ENCODE assay signal across 1 cellular context in the genomic region with DNA sequence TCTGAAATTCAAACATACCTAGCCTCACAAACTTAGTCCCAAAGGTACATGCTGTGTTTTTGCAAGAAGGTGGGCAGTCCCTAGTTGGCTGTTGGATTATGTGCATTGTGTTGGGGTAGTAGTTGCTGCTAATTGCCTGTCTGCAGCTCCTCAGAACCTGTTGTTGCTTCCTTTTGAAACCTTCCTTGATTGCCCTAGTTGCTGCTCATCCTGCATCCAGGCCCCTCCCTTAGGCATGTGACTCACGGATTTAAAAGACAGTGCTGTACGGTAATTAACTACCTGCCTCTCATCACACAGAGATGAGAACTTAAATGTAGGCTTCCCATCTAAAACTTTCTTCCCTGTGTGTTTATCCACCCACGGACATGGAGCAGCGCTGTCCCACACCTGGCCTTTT.
TF ChIP-seq lines count a peak whose summit lies in the region.

No MANE protein-coding gene starts in this region.

TF ChIP-seq in K562, 482 proteins besides CTCF, POLR2A, EP300 and RAD21:
- TF ChIP-seq, protein P1, sequence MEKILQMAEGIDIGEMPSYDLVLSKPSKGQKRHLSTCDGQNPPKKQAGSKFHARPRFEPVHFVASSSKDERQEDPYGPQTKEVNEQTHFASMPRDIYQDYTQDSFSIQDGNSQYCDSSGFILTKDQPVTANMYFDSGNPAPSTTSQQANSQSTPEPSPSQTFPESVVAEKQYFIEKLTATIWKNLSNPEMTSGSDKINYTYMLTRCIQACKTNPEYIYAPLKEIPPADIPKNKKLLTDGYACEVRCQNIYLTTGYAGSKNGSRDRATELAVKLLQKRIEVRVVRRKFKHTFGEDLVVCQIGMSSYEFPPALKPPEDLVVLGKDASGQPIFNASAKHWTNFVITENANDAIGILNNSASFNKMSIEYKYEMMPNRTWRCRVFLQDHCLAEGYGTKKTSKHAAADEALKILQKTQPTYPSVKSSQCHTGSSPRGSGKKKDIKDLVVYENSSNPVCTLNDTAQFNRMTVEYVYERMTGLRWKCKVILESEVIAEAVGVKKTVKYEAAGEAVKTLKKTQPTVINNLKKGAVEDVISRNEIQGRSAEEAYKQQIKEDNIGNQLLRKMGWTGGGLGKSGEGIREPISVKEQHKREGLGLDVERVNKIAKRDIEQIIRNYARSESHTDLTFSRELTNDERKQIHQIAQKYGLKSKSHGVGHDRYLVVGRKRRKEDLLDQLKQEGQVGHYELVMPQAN (IDR thresholded peaks at IDR 0.05; ENCODE audit: borderline replicate concordance), result no peak
- TF ChIP-seq, protein P2, sequence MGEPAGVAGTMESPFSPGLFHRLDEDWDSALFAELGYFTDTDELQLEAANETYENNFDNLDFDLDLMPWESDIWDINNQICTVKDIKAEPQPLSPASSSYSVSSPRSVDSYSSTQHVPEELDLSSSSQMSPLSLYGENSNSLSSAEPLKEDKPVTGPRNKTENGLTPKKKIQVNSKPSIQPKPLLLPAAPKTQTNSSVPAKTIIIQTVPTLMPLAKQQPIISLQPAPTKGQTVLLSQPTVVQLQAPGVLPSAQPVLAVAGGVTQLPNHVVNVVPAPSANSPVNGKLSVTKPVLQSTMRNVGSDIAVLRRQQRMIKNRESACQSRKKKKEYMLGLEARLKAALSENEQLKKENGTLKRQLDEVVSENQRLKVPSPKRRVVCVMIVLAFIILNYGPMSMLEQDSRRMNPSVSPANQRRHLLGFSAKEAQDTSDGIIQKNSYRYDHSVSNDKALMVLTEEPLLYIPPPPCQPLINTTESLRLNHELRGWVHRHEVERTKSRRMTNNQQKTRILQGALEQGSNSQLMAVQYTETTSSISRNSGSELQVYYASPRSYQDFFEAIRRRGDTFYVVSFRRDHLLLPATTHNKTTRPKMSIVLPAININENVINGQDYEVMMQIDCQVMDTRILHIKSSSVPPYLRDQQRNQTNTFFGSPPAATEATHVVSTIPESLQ (CRISPR knock-in tag; IDR thresholded peaks at IDR 0.05), result no peak
- no peak for TF ChIP-seq POLR2AphosphoS2 (IDR thresholded peaks at IDR 0.05; ENCODE audit: low read length)
- TF ChIP-seq NEUROD1 (IDR thresholded peaks at IDR 0.05; ENCODE audit: borderline replicate concordance, low read depth, low read length, partially characterized antibody), result no peak
- TF ChIP-seq EGR1 (conservative IDR thresholded peaks at IDR 0.05), result no peak
- no peak for TF ChIP-seq MCM2 (IDR thresholded peaks at IDR 0.05; ENCODE audit: low read depth)
- no peak for TF ChIP-seq DACH1 (IDR thresholded peaks at IDR 0.05; ENCODE audit: partially characterized antibody)
